Comparison of ENCODE assay signal across 29 cellular contexts in genomic region chr6:48236375-48236774, GRCh38.
DNase-seq lines count a peak whose midpoint lies in the region; ATAC-seq and TF ChIP-seq lines count a peak whose summit lies in the region.
"Had no signal": no experiment of that assay in that cellular context is flagged by ENCODE, and none has a peak within 500 bp of the region (broad histone marks: within the 10 kb centered on the region; RNA-seq: fewer than 3 reads in every experiment).

No MANE protein-coding gene starts in this region.

- H3K9me3 ChIP-seq in HEK293 (ENCODE audit: control insufficient read depth, insufficient read depth, low read depth, low read length), result no peaks in the 10 kb centered on the region
- H3K9me3 ChIP-seq: A549, BE2C, Caco-2 had no signal

- CTCF ChIA-PET in HEK293 (lab: Yijun Ruan, JAX), result no interaction called here

- POLR2A ChIA-PET in HEK293 (lab: Yijun Ruan, JAX), result interaction anchor here (0.6 kb wide), 1 partner anchor 8 kb away, joined by 3 read pairs; no protein-coding TSS in a partner anchor

- H3K4me3 ChIP-seq in HEK293 (ENCODE audit: low read depth, low read length), result no peak overlapping the region
- H3K4me3 ChIP-seq: A549; BLaER1; BLaER1 treated with 17β-estradiol and CSF1 and Interleukin-3, amounts not matched to agents 10 nM and 100 nM had no signal

- no peaks in the 10 kb centered on the region for H3K4me1 ChIP-seq in HEK293 (ENCODE audit: control insufficient read depth, insufficient read depth, low read length)
- H3K4me1 ChIP-seq: A549; BE2C; BLaER1; BLaER1 treated with 17β-estradiol and CSF1 and Interleukin-3, amounts not matched to agents 10 nM and 100 nM; Caco-2 had no signal

- no peaks in the 10 kb centered on the region for H3K36me3 ChIP-seq in HEK293 (ENCODE audit: control insufficient read depth in 2 of 2, insufficient read depth in 1 of 2, low read length in 2 of 2)
- H3K36me3 ChIP-seq: BE2C; BLaER1; BLaER1 treated with 17β-estradiol and CSF1 and Interleukin-3, amounts not matched to agents 10 nM and 100 nM had no signal

- H3K27ac ChIP-seq in HEK293 (ENCODE audit: extremely low read depth, low read depth, low read length), result no peak overlapping the region
- H3K27ac ChIP-seq: 22Rv1; A549; BLaER1; BLaER1 treated with 17β-estradiol and CSF1 and Interleukin-3, amounts not matched to agents 10 nM and 100 nM; C4-2B had no signal

- DNase-seq in amniotic epithelial cell (ENCODE audit: low read depth), result peak; percentile 19
- DNase-seq: 8988T; ACHN; AML-193; BE2C; C1 segment of cervical spinal cord; Caco-2; Calu3; CD4-positive, alpha-beta memory T cell; CD4-positive, alpha-beta T cell; CD4-positive, CD25-positive, alpha-beta regulatory T cell; CD8-positive, alpha-beta memory T cell; CD8-positive, alpha-beta T cell; COR-L47; DMS 273 treated with DMSO at 0.1 percent for 48 hours; DMS153; DMS53; DMS79; DMS79 treated with DMSO at 0.1 percent for 48 hours; DND-41; EL had no signal

- no peak for TF ChIP-seq CTCF in HEK293 (tag by site-specific recombination; IDR thresholded peaks at IDR 0.05)

- ATAC-seq in HG03159 (IDR thresholded peaks at IDR 0.05; ENCODE audit: unreplicated experiment) (no peak), HG03039 (IDR thresholded peaks at IDR 0.05; ENCODE audit: unreplicated experiment) (no peak)
- ATAC-seq: A549; CD8-positive, alpha-beta T cell had no signal

TF ChIP-seq in HEK293, 187 proteins besides CTCF, POLR2A, EP300 and RAD21:
- TF ChIP-seq RBAK (tag by site-specific recombination; IDR thresholded peaks at IDR 0.05) (no peak), TRIM28 (IDR thresholded peaks at IDR 0.05; ENCODE audit: borderline replicate concordance, low read length) (peak; percentile 59; the same call in 1 of the 2 replicates), ZNF701 (tag by site-specific recombination; IDR thresholded peaks at IDR 0.05) (no peak), ZNF529 (tag by site-specific recombination; IDR thresholded peaks at IDR 0.05; ENCODE audit: insufficient replicate concordance) (peak; percentile 84), SETDB1 (IDR thresholded peaks at IDR 0.05; ENCODE audit: insufficient read length, low read length) (peak; percentile 73)
